In genomic region chr9:136011703-136012496, GRCh38 we compare ENCODE assay signal across 1 cellular context.
TF ChIP-seq lines count a peak whose summit lies in the region.

No MANE protein-coding gene starts in this region.

TF ChIP-seq in HepG2, 621 proteins besides CTCF, POLR2A, EP300 and RAD21 (continued from another document and continues in another):
- TF ChIP-seq ZNF280D (CRISPR knock-in tag; IDR thresholded peaks at IDR 0.05) (peak; percentile 95), MED1 (CRISPR knock-in tag; IDR thresholded peaks at IDR 0.05) (peak; percentile 95), TEAD2 (CRISPR knock-in tag; IDR thresholded peaks at IDR 0.05) (0 out of 2 replicates have a peak, but pooled peaks have one; percentile 41), HDAC1 (CRISPR knock-in tag; IDR thresholded peaks at IDR 0.05) (peak; percentile 91), THYN1 (CRISPR knock-in tag; IDR thresholded peaks at IDR 0.05; ENCODE audit: borderline replicate concordance, low read depth) (0 out of 2 replicates have a peak, but pooled peaks have one; percentile 55), HNRNPUL1 (IDR thresholded peaks at IDR 0.05; ENCODE audit: low read depth, low read length) (no peak), ZNF484 (CRISPR knock-in tag; IDR thresholded peaks at IDR 0.05; ENCODE audit: borderline replicate concordance, low read depth) (peak; percentile 43; the same call in 1 of the 2 replicates), ATF3 (CRISPR knock-in tag; IDR thresholded peaks at IDR 0.05) (0 out of 2 replicates have a peak, but pooled peaks have one; percentile 17), ZNF530 (CRISPR knock-in tag; IDR thresholded peaks at IDR 0.05; ENCODE audit: low read depth) (no peak), KDM3A (CRISPR knock-in tag; IDR thresholded peaks at IDR 0.05; ENCODE audit: low read depth) (peak; percentile 93), NFE2L2 (IDR thresholded peaks at IDR 0.05; ENCODE audit: low read length) (no peak), ZBTB25 (CRISPR knock-in tag; IDR thresholded peaks at IDR 0.05) (peak; percentile 97), POLR2AphosphoS2 (IDR thresholded peaks at IDR 0.05; ENCODE audit: low read depth, low read length) (no peak), ZNF407 (CRISPR knock-in tag; IDR thresholded peaks at IDR 0.05; ENCODE audit: not compliant biosample characterization) (peak; percentile 89), ZNF746 (CRISPR knock-in tag; IDR thresholded peaks at IDR 0.05) (peak; percentile 97), GMEB2 (CRISPR knock-in tag; IDR thresholded peaks at IDR 0.05; ENCODE audit: low read depth) (no peak), E2F2 (CRISPR knock-in tag; IDR thresholded peaks at IDR 0.05; ENCODE audit: borderline replicate concordance) (peak; percentile 89; the same call in 1 of the 2 replicates), ZNF576 (CRISPR knock-in tag; IDR thresholded peaks at IDR 0.05) (no peak), POLR2G (IDR thresholded peaks at IDR 0.05; ENCODE audit: low read depth, low read length) (peak; percentile 72), LRRFIP1 (CRISPR knock-in tag; conservative IDR thresholded peaks at IDR 0.05) (no peak), BHLHE40 (IDR thresholded peaks at IDR 0.05; ENCODE audit: low read length) (peak; percentile 97), PHF8 (CRISPR knock-in tag; IDR thresholded peaks at IDR 0.05) (peak; percentile 63), RFX5 (IDR thresholded peaks at IDR 0.05; ENCODE audit: low read depth, low read length) (no peak), KDM5A (IDR thresholded peaks at IDR 0.05; ENCODE audit: borderline replicate concordance, low read length) (peak; percentile 34; the same call in 1 of the 2 replicates), ZNF597 (CRISPR knock-in tag; IDR thresholded peaks at IDR 0.05) (no peak)
